In genomic region chr2:237165405-237166276, GRCh38 we compare ENCODE assay signal across 10 cellular contexts.
DNase-seq lines count a peak whose midpoint lies in the region; ATAC-seq, FAIRE-seq and TF ChIP-seq lines count a peak whose summit lies in the region.
"Had no signal": no experiment of that assay in that cellular context is flagged by ENCODE, and none has a peak within 500 bp of the region (broad histone marks: within the 10 kb centered on the region; RNA-seq: fewer than 3 reads in every experiment).

No MANE protein-coding gene starts in this region.

- DNase-seq in AG10803 (ENCODE audit: low read depth) = no peak
- no peak for DNase-seq in H54 (ENCODE audit: insufficient read length, low spot score)
- DNase-seq in WTC11 (ENCODE audit: low spot score) = peak; percentile 41
- no peak for DNase-seq in left lung
- DNase-seq in hippocampal formation (lab: John Stamatoyannopoulos, UW) = no peak
- no peak for DNase-seq in activated CD8-positive, alpha-beta memory T cell treated with anti-CD3 and anti-CD28 coated beads for 24 hours
- no peak for DNase-seq in AML-193 (lab: John Stamatoyannopoulos, UW)
- DNase-seq: activated effector memory CD4-positive, alpha-beta T cell treated with Interleukin-2 at 50 U/mL for 16 hours; left cardiac atrium had no signal

- intact Hi-C loops in left lung (cut with DNase I) = no loop called here

- H3K27me3 ChIP-seq in left lung = no peaks in the 10 kb centered on the region

- peak; percentile 73 for TF ChIP-seq CTCF in AG10803 (conservative IDR thresholded peaks at IDR 0.05; ENCODE audit: low read length)
- peak; percentile 39 for TF ChIP-seq CTCF in WTC11 (IDR thresholded peaks at IDR 0.05)
- peak; percentile 8 to 16 for TF ChIP-seq CTCF in left lung (IDR thresholded peaks at IDR 0.05)

- CTCF ChIA-PET in WTC11 (lab: Charles Lee) = interaction anchor here (0.7 to 2.5 kb wide), 47 partner anchors 8 to 654 kb away, joined by 3 to 55 read pairs (median 5); partner anchors contain the start of gene COL6A3

- no peaks in the 10 kb centered on the region for H3K36me3 ChIP-seq in left lung

- no peak overlapping the region for H3K4me3 ChIP-seq in AG10803 (ENCODE audit: low read length)
- H3K4me3 ChIP-seq in left lung = no peak overlapping the region

- peaks cover 0 to 4% of the 10 kb centered on the region in 2 donors for H3K4me1 ChIP-seq in left lung

- H3K4me1 Mint-ChIP-seq in WTC11 = peaks cover 10% of the 10 kb centered on the region

- no peaks in the 10 kb centered on the region for H3K9me3 ChIP-seq in left lung

- H3K36me3 Mint-ChIP-seq in WTC11 = peaks cover 19% of the 10 kb centered on the region

- H3K27ac Mint-ChIP-seq in WTC11 = no peak overlapping the region

- POLR2A ChIA-PET in WTC11 (lab: Charles Lee) = no interaction called here

- no peak overlapping the region for H3K4me3 Mint-ChIP-seq in WTC11

- H3K9me3 Mint-ChIP-seq in WTC11 = peaks cover 28% of the 10 kb centered on the region

- H3K27ac ChIP-seq in left lung = no peak overlapping the region

- H3K27me3 Mint-ChIP-seq in WTC11 (ENCODE audit: low read depth) = no peaks in the 10 kb centered on the region; the same call in none of the 2 replicates

- ATAC-seq in WTC11 = peak; percentile 89
- ATAC-seq in left lung = peak; percentile 80
- ATAC-seq in GM19397 (IDR thresholded peaks at IDR 0.05; ENCODE audit: unreplicated experiment) = no peak

- FAIRE-seq in H54 (lab: Jason Lieb, UNC) = peak; percentile 82

- no peak for TF ChIP-seq POLR2A in H54 (IDR thresholded peaks at IDR 0.05; ENCODE audit: low read depth, low read length)

TF ChIP-seq in WTC11, 78 proteins besides CTCF, POLR2A, EP300 and RAD21:
- TF ChIP-seq TEAD4 (CRISPR knock-in tag; IDR thresholded peaks at IDR 0.05) (no peak), CREM (CRISPR knock-in tag; IDR thresholded peaks at IDR 0.05) (no peak), KAT7 (CRISPR knock-in tag; IDR thresholded peaks at IDR 0.05; ENCODE audit: borderline replicate concordance) (no peak), ZBTB21 (CRISPR knock-in tag; IDR thresholded peaks at IDR 0.05; ENCODE audit: borderline replicate concordance) (0 out of 2 replicates have a peak, but pooled peaks have one; percentile 49), SMAD4 (CRISPR knock-in tag; IDR thresholded peaks at IDR 0.05) (no peak), PREB (CRISPR knock-in tag; IDR thresholded peaks at IDR 0.05; ENCODE audit: borderline replicate concordance) (no peak), NFE2L1 (CRISPR knock-in tag; IDR thresholded peaks at IDR 0.05) (no peak)

Comparison
In these comparisons a context has a peak if more than half of its experiments do, and no peak if none do; other contexts are left out.
1. CTCF ChIP-seq: peak in every context shown above with its lines; median percentile 73 in AG10803; 39 in WTC11; 12 in left lung.